Comparison of ENCODE assay signal across 12 cellular contexts in genomic region chr9:13863112-13863511, GRCh38.
DNase-seq lines count a peak whose midpoint lies in the region; ATAC-seq lines count a peak whose summit lies in the region.
"Had no signal": no experiment of that assay in that cellular context is flagged by ENCODE, and none has a peak within 500 bp of the region (broad histone marks: within the 10 kb centered on the region; RNA-seq: fewer than 3 reads in every experiment).

No MANE protein-coding gene starts in this region.

- H3K9me3 ChIP-seq in aorta (ENCODE audit: control insufficient read depth, low read length): no peaks in the 10 kb centered on the region
- H3K9me3 ChIP-seq: right lobe of liver had no signal

- DNase-seq in NCI-H748 (lab: John Stamatoyannopoulos, UW; ENCODE audit: unreplicated experiment) (peak; percentile 14), NCI-H748 treated with DMSO at 0.1 percent for 48 hours (lab: John Stamatoyannopoulos, UW) (no peak), left cardiac atrium (peak; percentile 58), occipital lobe (lab: John Stamatoyannopoulos, UW) (peak; percentile 29), aorta (peak in 1 of 2 donors; percentile 58), COLO829 (ENCODE audit: low spot score) (no peak)
- no peak for DNase-seq in stimulated activated naive CD4-positive, alpha-beta T cell treated with Interleukin-2 at 50 U/mL for 16 hours (lab: John Stamatoyannopoulos, UW)
- DNase-seq: Calu3, Karpas-422, right lobe of liver, T-cell had no signal

- intact Hi-C loops in left cardiac atrium (cut with DNase I) (no loop called here), aorta (cut with DNase I) (no loop called here)

- 3 to 8% methylated on average over 1 of the region's 1 CpG for WGBS in aorta, 2 donors

- ATAC-seq in left cardiac atrium (peak; percentile 94 to 97), aorta (ENCODE audit: low FRiP score) (peak; percentile 89), GM18873 (IDR thresholded peaks at IDR 0.05; ENCODE audit: low FRiP score, unreplicated experiment) (no peak)
- ATAC-seq: right lobe of liver, T-cell had no signal

- H3K27ac ChIP-seq in aorta (ENCODE audit: low read depth in 1 of 2, low read length in 2 of 2): no peak overlapping the region
- H3K27ac ChIP-seq: right lobe of liver had no signal

- H3K36me3 ChIP-seq in aorta (ENCODE audit: control insufficient read depth in 1 of 2, insufficient read depth in 2 of 2, low read length in 1 of 2): no peaks in the 10 kb centered on the region
- H3K36me3 ChIP-seq: right lobe of liver had no signal

- peak overlapping the region in 1 of 2 donors; percentile 3 for H3K4me3 ChIP-seq in aorta (ENCODE audit: low read length in 2 of 2)
- H3K4me3 ChIP-seq: right lobe of liver had no signal

- H3K27me3 ChIP-seq in aorta (ENCODE audit: control insufficient read depth in 1 of 2, insufficient read depth in 2 of 2, low read length in 1 of 2): no peaks in the 10 kb centered on the region
- H3K27me3 ChIP-seq: right lobe of liver had no signal

- peaks cover 4 to 6% of the 10 kb centered on the region in 2 donors for H3K4me1 ChIP-seq in aorta (ENCODE audit: control insufficient read depth in 1 of 2, insufficient read depth in 2 of 2, low read length in 2 of 2)
- H3K4me1 ChIP-seq: right lobe of liver had no signal

Comparison
In these comparisons a context has a peak if more than half of its experiments do, and no peak if none do; other contexts are left out.
1. DNase-seq: peak in NCI-H748 (single experiment), left cardiac atrium (single experiment) and occipital lobe (single experiment); none in NCI-H748 treated with DMSO at 0.1 percent for 48 hours (single experiment), COLO829 (single experiment) and stimulated activated naive CD4-positive, alpha-beta T cell treated with Interleukin-2 at 50 U/mL for 16 hours (single experiment).